9 cellular contexts compared by ENCODE assay signal in genomic region chr14:23307146-23307447, GRCh38. TPM values are rescaled to one million over a fixed set of nuclear protein-coding genes. Genes with fewer than 3 reads are reported as not detected.
A peak's percentile ranks its signal among the peaks of the same experiment; 100 is the strongest.
DNase-seq lines count a peak whose midpoint lies in the region; ATAC-seq and TF ChIP-seq lines count a peak whose summit lies in the region.
"Had no signal": no experiment of that assay in that cellular context is flagged by ENCODE, and none has a peak within 500 bp of the region (broad histone marks: within the 10 kb centered on the region; RNA-seq: fewer than 3 reads in every experiment).

No MANE protein-coding gene starts in this region.

- H3K9me3 Mint-ChIP-seq in natural killer cell treated with Interleukin-12 subunit alpha and Interleukin-12 subunit beta and Interleukin-15 and Interleukin-18, amount 100 ng/mL, for 72 hours = no peaks in the 10 kb centered on the region

- no peak for TF ChIP-seq POLR2A in NB4 (IDR thresholded peaks at IDR 0.05; ENCODE audit: extremely low read depth, insufficient read length)

- H3K4me3 ChIP-seq in ACC112 (ENCODE audit: low read depth, low read length) (peak overlapping the region; percentile 94), NB4 (ENCODE audit: low read depth, low read length) (peak overlapping the region; percentile 92), ectodermal cell (ENCODE audit: insufficient read depth, low read depth, low read length) (peak overlapping the region; percentile 61)

- no peak overlapping the region for H2AFZ ChIP-seq in ACC112 (ENCODE audit: low read length, unreplicated experiment)

- DNase-seq in NB4 (ENCODE audit: low read depth) (peak; percentile 16), cerebellar nuclear complex (lab: John Stamatoyannopoulos, UW) (no peak), activated gamma-delta T cell (lab: John Stamatoyannopoulos, UW) (no peak), ACHN (no peak)
- no peak for DNase-seq in natural killer cell treated with Interleukin-12 subunit alpha and Interleukin-12 subunit beta and Interleukin-15 and Interleukin-18, amount 100 ng/mL, for 72 hours (ENCODE audit: low spot score)
- DNase-seq: activated T-cell treated with anti-CD3 and anti-CD28 coated beads for 4 hours had no signal

- peaks cover 15% of the 10 kb centered on the region for H3K36me3 ChIP-seq in ACC112 (ENCODE audit: insufficient read depth, low read length)
- peaks cover 4% of the 10 kb centered on the region for H3K36me3 ChIP-seq in ectodermal cell (ENCODE audit: control insufficient read depth, insufficient read depth, low read length)

- H3K4me1 ChIP-seq in ACC112 (ENCODE audit: control insufficient read depth, insufficient read depth, low read length, unreplicated experiment) (peaks cover 32% of the 10 kb centered on the region), ectodermal cell (ENCODE audit: control insufficient read depth, insufficient read depth, low read length) (peaks cover 18% of the 10 kb centered on the region)

- peak overlapping the region; percentile 84 for H3K4me3 Mint-ChIP-seq in natural killer cell treated with Interleukin-12 subunit alpha and Interleukin-12 subunit beta and Interleukin-15 and Interleukin-18, amount 100 ng/mL, for 72 hours

- H3K4me1 Mint-ChIP-seq in natural killer cell treated with Interleukin-12 subunit alpha and Interleukin-12 subunit beta and Interleukin-15 and Interleukin-18, amount 100 ng/mL, for 72 hours (ENCODE audit: low read depth in 2 of 2) = peaks cover 32 to 39% of the 10 kb centered on the region in 2 donors

- H3K27me3 Mint-ChIP-seq in natural killer cell treated with Interleukin-12 subunit alpha and Interleukin-12 subunit beta and Interleukin-15 and Interleukin-18, amount 100 ng/mL, for 72 hours = no peaks in the 10 kb centered on the region

- no peak for TF ChIP-seq CTCF in NB4 (IDR thresholded peaks at IDR 0.05; ENCODE audit: low read depth, low read length)

- H3K9me3 ChIP-seq in ectodermal cell (ENCODE audit: control insufficient read depth, low read length) = no peaks in the 10 kb centered on the region

- H3K79me2 ChIP-seq in ACC112 (ENCODE audit: control insufficient read depth, insufficient read depth, low read length, unreplicated experiment) = peaks cover 53% of the 10 kb centered on the region

- in situ Hi-C loops in ACHN (cut with HindIII; ENCODE audit: low pct_ligation_motif_present, low pct_unique_long_range_greater_than_20kb, low sequenced_read_pairs) = no loop called here

- H3K36me3 Mint-ChIP-seq in natural killer cell treated with Interleukin-12 subunit alpha and Interleukin-12 subunit beta and Interleukin-15 and Interleukin-18, amount 100 ng/mL, for 72 hours = no peaks in the 10 kb centered on the region

- H3K27ac Mint-ChIP-seq in natural killer cell treated with Interleukin-12 subunit alpha and Interleukin-12 subunit beta and Interleukin-15 and Interleukin-18, amount 100 ng/mL, for 72 hours = peak overlapping the region; percentile 72 to 94

- ATAC-seq in natural killer cell treated with Interleukin-12 subunit alpha and Interleukin-12 subunit beta and Interleukin-15 and Interleukin-18, amount 100 ng/mL, for 72 hours = no peak
- no peak for ATAC-seq in HG03045 (IDR thresholded peaks at IDR 0.05; ENCODE audit: unreplicated experiment)

- H3K27me3 ChIP-seq in ACC112 (ENCODE audit: insufficient read depth, low read length) (no peaks in the 10 kb centered on the region), ectodermal cell (ENCODE audit: control insufficient read depth, insufficient read depth, low read length, poor library complexity, severe bottlenecking) (peaks cover 15% of the 10 kb centered on the region)

- peak overlapping the region; percentile 66 for H3K27ac ChIP-seq in ACC112 (ENCODE audit: low read depth, low read length)
- peak overlapping the region; percentile 73 for H3K27ac ChIP-seq in ectodermal cell (ENCODE audit: insufficient read depth, low read depth, low read length, poor library complexity, severe bottlenecking)

- WGBS in ectodermal cell, 2 experiments = 7 to 9% methylated on average over 3 of the region's 3 CpGs

RNA-seq across cellular contexts. Expression of gene BCL2L2, which starts 0.5 kb away (rescaled TPM):
- 24.1 TPM for polyA plus RNA-seq in ectodermal cell (2013, experiment 1 of 4)
- polyA plus RNA-seq in ectodermal cell (2013, experiment 2 of 4) = 20.8 TPM
- polyA plus RNA-seq in ectodermal cell (2013, experiment 3 of 4) = 16.4 TPM
- 18.0 TPM for polyA plus RNA-seq in ectodermal cell (2013, experiment 4 of 4)
- total RNA-seq in natural killer cell treated with Interleukin-12 subunit alpha and Interleukin-12 subunit beta and Interleukin-15 and Interleukin-18, amount 100 ng/mL, for 72 hours = 10 to 100 TPM; 17.5 to 26.3 TPM

RNA-seq across cellular contexts. Expression of gene PPP1R3E, which starts 4.4 kb away (rescaled TPM):
- polyA plus RNA-seq in ectodermal cell (2013, experiment 1 of 4) = 17.7 TPM
- polyA plus RNA-seq in ectodermal cell (2013, experiment 2 of 4) = 20.5 TPM
- 12.4 TPM for polyA plus RNA-seq in ectodermal cell (2013, experiment 3 of 4)
- 18.0 TPM for polyA plus RNA-seq in ectodermal cell (2013, experiment 4 of 4)
- 10 to 100 TPM; 12.4 to 18.7 TPM for total RNA-seq in natural killer cell treated with Interleukin-12 subunit alpha and Interleukin-12 subunit beta and Interleukin-15 and Interleukin-18, amount 100 ng/mL, for 72 hours

RNA-seq across cellular contexts. Expression of gene PABPN1, which starts 14.2 kb away (rescaled TPM):
- 470 TPM for polyA plus RNA-seq in ectodermal cell (2013, experiment 1 of 4)
- polyA plus RNA-seq in ectodermal cell (2013, experiment 2 of 4) = 422 TPM
- 322 TPM for polyA plus RNA-seq in ectodermal cell (2013, experiment 3 of 4)
- 370 TPM for polyA plus RNA-seq in ectodermal cell (2013, experiment 4 of 4)
- 100 to 1,000 TPM; 182 to 274 TPM for total RNA-seq in natural killer cell treated with Interleukin-12 subunit alpha and Interleukin-12 subunit beta and Interleukin-15 and Interleukin-18, amount 100 ng/mL, for 72 hours

RNA-seq across cellular contexts. Expression of gene HOMEZ, which starts 21.2 kb away (rescaled TPM):
- 29.5 TPM for polyA plus RNA-seq in ectodermal cell (2013, experiment 1 of 4)
- 25.7 TPM for polyA plus RNA-seq in ectodermal cell (2013, experiment 2 of 4)
- 23.4 TPM for polyA plus RNA-seq in ectodermal cell (2013, experiment 3 of 4)
- polyA plus RNA-seq in ectodermal cell (2013, experiment 4 of 4) = 28.2 TPM
- 1 to 10 TPM; 5.8 to 7.8 TPM for total RNA-seq in natural killer cell treated with Interleukin-12 subunit alpha and Interleukin-12 subunit beta and Interleukin-15 and Interleukin-18, amount 100 ng/mL, for 72 hours

RNA-seq across cellular contexts. Expression of gene SLC22A17, which starts 45.6 kb away (rescaled TPM):
- 76.9 TPM for polyA plus RNA-seq in ectodermal cell (2013, experiment 1 of 4)
- polyA plus RNA-seq in ectodermal cell (2013, experiment 2 of 4) = 82.5 TPM
- polyA plus RNA-seq in ectodermal cell (2013, experiment 3 of 4) = 74.7 TPM
- 87.5 TPM for polyA plus RNA-seq in ectodermal cell (2013, experiment 4 of 4)
- under 1 TPM in 1 of 2 donors, not detected in 1; 0.42 TPM for total RNA-seq in natural killer cell treated with Interleukin-12 subunit alpha and Interleukin-12 subunit beta and Interleukin-15 and Interleukin-18, amount 100 ng/mL, for 72 hours
